Comparison of ENCODE assay signal across 12 cellular contexts in the genomic region with DNA sequence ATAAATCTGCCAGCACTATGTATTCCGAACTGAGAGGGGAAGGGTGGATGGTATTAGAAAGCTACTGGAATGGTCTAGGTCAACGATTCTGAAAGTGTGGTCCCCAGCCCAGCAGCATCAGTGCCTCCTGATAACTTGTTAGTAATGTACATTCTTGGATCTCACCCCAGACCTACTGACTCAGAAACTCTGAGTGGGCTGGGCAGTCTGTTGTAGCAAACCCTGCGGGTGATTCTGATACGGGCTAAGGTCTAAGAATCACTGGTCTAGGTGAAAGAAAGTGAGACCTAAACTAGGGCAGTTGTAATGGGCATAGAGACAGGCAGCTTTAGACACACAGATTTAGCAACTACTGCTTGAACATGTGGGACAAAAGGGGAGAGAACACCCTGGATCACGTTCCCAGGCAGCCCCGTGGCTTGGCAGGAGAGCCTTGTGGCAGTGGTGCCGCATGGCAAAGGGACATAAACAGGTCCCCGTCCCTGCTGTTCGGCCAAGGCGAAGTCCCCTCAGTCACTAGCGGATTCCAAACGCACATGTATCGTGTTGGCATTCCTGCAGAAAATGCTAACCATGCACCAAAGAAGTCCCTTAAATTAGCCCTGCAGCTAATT.
DNase-seq lines count a peak whose midpoint lies in the region; ATAC-seq, FAIRE-seq and TF ChIP-seq lines count a peak whose summit lies in the region.
"Had no signal": no experiment of that assay in that cellular context is flagged by ENCODE, and none has a peak within 500 bp of the region (broad histone marks: within the 10 kb centered on the region; RNA-seq: fewer than 3 reads in every experiment).

No MANE protein-coding gene starts in this region.

- peak; percentile 78 for DNase-seq in GM03348 (ENCODE audit: low spot score)
- peak in 5 of 7 donors; percentile 28 to 65 (median 50) for DNase-seq in adrenal gland
- no peak for DNase-seq in foreskin keratinocyte
- peak; percentile 85 to 90 for DNase-seq in gastrocnemius medialis
- no peak for DNase-seq in SKM-1 treated with dmso at 0.1 percent for 144 hours (lab: John Stamatoyannopoulos, UW; ENCODE audit: unreplicated experiment)
- DNase-seq in pancreas: no peak
- DNase-seq in activated CD4-positive, alpha-beta T cell treated with anti-CD3 and anti-CD28 coated beads, Interleukin-2, amount 50 U/mL, for 1 hour: no peak
- DNase-seq: activated CD8-positive, alpha-beta memory T cell treated with anti-CD3 and anti-CD28 coated beads for 24 hours; CD8-positive, alpha-beta memory T cell; midbrain had no signal

- intact Hi-C loops in adrenal gland (cut with DNase I) (loop anchor here in 1 of 2 donors (10.0 kb wide), 2 partner anchors 62 to 108 kb away; no protein-coding TSS in a partner anchor), gastrocnemius medialis (cut with DNase I; ENCODE audit: low total_unique reads) (loop anchor here (5.0 kb wide), 1 partner anchor 111 kb away; no protein-coding TSS in a partner anchor), pancreas (cut with DNase I) (no loop called here)

- no peaks in the 10 kb centered on the region for H3K36me3 ChIP-seq in adrenal gland (replicated peaks in 1 of 2)
- H3K36me3 ChIP-seq in gastrocnemius medialis: no peaks in the 10 kb centered on the region
- no peaks in the 10 kb centered on the region for H3K36me3 ChIP-seq in pancreas
- H3K36me3 ChIP-seq: prostate gland had no signal

- WGBS in adrenal gland, 4 donors: 76 to 87% (median 80%) methylated on average over 12 to 13 of the region's 13 CpGs
- 92 to 93% methylated on average over 13 of the region's 13 CpGs for WGBS in pancreas, 2 donors

- H3K4me1 ChIP-seq in adrenal gland (replicated peaks in 1 of 2) (no peaks in the 10 kb centered on the region), foreskin keratinocyte (no peaks in the 10 kb centered on the region), gastrocnemius medialis (peaks cover 13 to 14% of the 10 kb centered on the region in 2 donors), pancreas (no peaks in the 10 kb centered on the region)
- H3K4me1 ChIP-seq: prostate gland had no signal

- FAIRE-seq in pancreas (lab: Jason Lieb, UNC): no peak

- no peak overlapping the region for H3K27ac ChIP-seq in adrenal gland
- no peak overlapping the region for H3K27ac ChIP-seq in foreskin keratinocyte
- peak overlapping the region; percentile 42 to 78 (median 70) for H3K27ac ChIP-seq in gastrocnemius medialis
- no peak overlapping the region for H3K27ac ChIP-seq in pancreas
- H3K27ac ChIP-seq: prostate gland had no signal

- H3K27me3 ChIP-seq in adrenal gland (no peaks in the 10 kb centered on the region), foreskin keratinocyte (no peaks in the 10 kb centered on the region), gastrocnemius medialis (no peaks in the 10 kb centered on the region), pancreas (no peaks in the 10 kb centered on the region)

- ATAC-seq in foreskin keratinocyte (peak; percentile 35), gastrocnemius medialis (peak; percentile 97 to 98), pancreas (no peak), HG02610 (IDR thresholded peaks at IDR 0.05; ENCODE audit: unreplicated experiment) (no peak)

- TF ChIP-seq CTCF in adrenal gland (IDR thresholded peaks at IDR 0.05): no peak
- no peak for TF ChIP-seq CTCF in foreskin keratinocyte (conservative IDR thresholded peaks at IDR 0.05)
- no peak for TF ChIP-seq CTCF in gastrocnemius medialis (IDR thresholded peaks at IDR 0.05 in 4 of 5, conservative IDR thresholded peaks at IDR 0.05 in 1 of 5)
- no peak for TF ChIP-seq CTCF in pancreas (IDR thresholded peaks at IDR 0.05)

- TF ChIP-seq POLR2A in adrenal gland (IDR thresholded peaks at IDR 0.05) (no peak), gastrocnemius medialis (IDR thresholded peaks at IDR 0.05) (no peak)

- H3K4me3 ChIP-seq in adrenal gland: no peak overlapping the region
- H3K4me3 ChIP-seq in gastrocnemius medialis: no peak overlapping the region
- no peak overlapping the region for H3K4me3 ChIP-seq in pancreas
- H3K4me3 ChIP-seq: prostate gland had no signal

- in situ Hi-C loops in gastrocnemius medialis (cut with MboI; ENCODE audit: low sequenced_read_pairs in 4 of 4): no loop called here

- H3K9me3 ChIP-seq in adrenal gland (replicated peaks in 1 of 3) (no peaks in the 10 kb centered on the region), gastrocnemius medialis (no peaks in the 10 kb centered on the region), pancreas (no peaks in the 10 kb centered on the region)
- H3K9me3 ChIP-seq: prostate gland had no signal

Comparison
In these comparisons a context has a peak if more than half of its experiments do, and no peak if none do; other contexts are left out.
1. DNase-seq: peak in GM03348 (single experiment), adrenal gland (5 of 7) and gastrocnemius medialis (2 of 2); none in foreskin keratinocyte (0 of 2), SKM-1 treated with dmso at 0.1 percent for 144 hours (single experiment), pancreas (0 of 6) and activated CD4-positive, alpha-beta T cell treated with anti-CD3 and anti-CD28 coated beads, Interleukin-2, amount 50 U/mL, for 1 hour (single experiment).
2. H3K27ac ChIP-seq: peak in gastrocnemius medialis (4 of 4); none in adrenal gland (0 of 5), foreskin keratinocyte (single experiment) and pancreas (0 of 4).
3. ATAC-seq: peak in foreskin keratinocyte (single experiment) and gastrocnemius medialis (2 of 2); none in pancreas (0 of 4) and HG02610 (single experiment).